7 cellular contexts compared by ENCODE assay signal in genomic region chr6:160975961-160976360, GRCh38. TPM values are rescaled to one million over a fixed set of nuclear protein-coding genes. Genes with fewer than 3 reads are reported as not detected.
DNase-seq lines count a peak whose midpoint lies in the region; TF ChIP-seq lines count a peak whose summit lies in the region.
"Not testable (repeated sequence)": the region's sequence is repeated elsewhere in the genome, so short reads cannot be mapped to it uniquely, and the experiment has no call there.

No MANE protein-coding gene starts in this region.

- not testable (repeated sequence) for H3K27me3 ChIP-seq in HUES48 (ENCODE audit: control insufficient read depth, insufficient read depth, low read length); HUES6 (ENCODE audit: control insufficient read depth, insufficient read depth, low read length); endodermal cell (ENCODE audit: control insufficient read depth, insufficient read depth, low read length, poor library complexity, severe bottlenecking); esophagus muscularis mucosa; mesendoderm (ENCODE audit: insufficient read depth, low read length, poor library complexity); uterus

- WGBS in endodermal cell (ENCODE audit: insufficient coverage in 1 of 2, insufficient read length in 1 of 2), 2 experiments, result 19 to 53% methylated on average over 4 of the region's 4 CpGs
- 93% methylated on average over 4 of the region's 4 CpGs for WGBS in esophagus muscularis mucosa
- no CpG with 5 or more reads among the region's 4 CpGs for WGBS in mesendoderm (ENCODE audit: extremely low coverage, insufficient coverage, low lambda C conversion rate)

- H3K9me3 Mint-ChIP-seq in endodermal cell, result peaks cover 46% of the 10 kb centered on the region
- not testable (repeated sequence) for H3K9me3 Mint-ChIP-seq in nephron

- intact Hi-C loops in esophagus muscularis mucosa (cut with DNase I); uterus (cut with DNase I; ENCODE audit: low total_unique reads): not testable (repeated sequence)

- H2BK15ac ChIP-seq in mesendoderm (replicated peaks; ENCODE audit: low read depth), result not testable (repeated sequence)

- H3K27ac Mint-ChIP-seq in endodermal cell (peak overlapping the region; percentile 72), nephron (peak overlapping the region in 2 of 3 experiments; percentile 2 to 41)

- not testable (repeated sequence) for H3K36me3 ChIP-seq in HUES48 (ENCODE audit: control insufficient read depth, insufficient read depth, low read length); HUES6 (ENCODE audit: control insufficient read depth, insufficient read depth, low read length); endodermal cell (ENCODE audit: control insufficient read depth, insufficient read depth, low read length); esophagus muscularis mucosa; mesendoderm (ENCODE audit: control insufficient read depth, insufficient read depth, low read length); uterus

- H3K27ac ChIP-seq in HUES48 (ENCODE audit: low read depth, low read length) (peak overlapping the region; percentile 85), HUES6 (ENCODE audit: low read depth, low read length) (peak overlapping the region; percentile 41; the same call in 1 of the 2 replicates), uterus (peak overlapping the region; percentile 67 to 81)
- H3K27ac ChIP-seq in endodermal cell (ENCODE audit: low read depth, low read length); esophagus muscularis mucosa (replicated peaks in 1 of 4); mesendoderm (ENCODE audit: low read depth, low read length): not testable (repeated sequence)

- not testable (repeated sequence) for H3K4me1 ChIP-seq in HUES48 (ENCODE audit: control insufficient read depth, insufficient read depth, low read length); uterus
- H3K4me1 ChIP-seq in HUES6 (ENCODE audit: control insufficient read depth, insufficient read depth, low read length) (peaks cover 26% of the 10 kb centered on the region), endodermal cell (ENCODE audit: control insufficient read depth, insufficient read depth, low read length) (peaks cover 22% of the 10 kb centered on the region), esophagus muscularis mucosa (peaks cover 13 to 43% (median 26%) of the 10 kb centered on the region in 4 donors), mesendoderm (ENCODE audit: control insufficient read depth, low read depth, low read length) (peaks cover 18% of the 10 kb centered on the region)

- TF ChIP-seq CTCF in endodermal cell (conservative IDR thresholded peaks at IDR 0.05); esophagus muscularis mucosa (IDR thresholded peaks at IDR 0.05); nephron (IDR thresholded peaks at IDR 0.05; ENCODE audit: unreplicated experiment in 3 of 3); uterus (IDR thresholded peaks at IDR 0.05): not testable (repeated sequence)

- not testable (repeated sequence) for H3K56ac ChIP-seq in mesendoderm (ENCODE audit: low read length)

- H4K8ac ChIP-seq in mesendoderm (ENCODE audit: low read depth, low read length), result not testable (repeated sequence)

- H3K79me2 ChIP-seq in mesendoderm (ENCODE audit: control insufficient read depth, insufficient read depth, low read length), result not testable (repeated sequence)

- not testable (repeated sequence) for H3K4me2 ChIP-seq in mesendoderm (ENCODE audit: low read length)

- not testable (repeated sequence) for H3K4me3 Mint-ChIP-seq in endodermal cell, nephron

- not testable (repeated sequence) for TF ChIP-seq EP300 in esophagus muscularis mucosa (IDR thresholded peaks at IDR 0.05)

- not testable (repeated sequence) for H3K9me3 ChIP-seq in HUES48 (ENCODE audit: control insufficient read depth, insufficient read depth, low read length); esophagus muscularis mucosa; uterus
- H3K9me3 ChIP-seq in HUES6 (ENCODE audit: control insufficient read depth, insufficient read depth, low read depth, low read length) (peaks cover 12% of the 10 kb centered on the region), endodermal cell (ENCODE audit: control insufficient read depth, low read length) (peaks cover 48% of the 10 kb centered on the region)

- H3K36me3 Mint-ChIP-seq in endodermal cell (ENCODE audit: low read depth), result peaks cover 31% of the 10 kb centered on the region
- not testable (repeated sequence) for H3K36me3 Mint-ChIP-seq in nephron (ENCODE audit: low read depth)

- H2AK5ac ChIP-seq in mesendoderm (ENCODE audit: low read length), result not testable (repeated sequence)

- not testable (repeated sequence) for H3K27me3 Mint-ChIP-seq in endodermal cell (ENCODE audit: insufficient read depth); nephron (ENCODE audit: low read depth)

- H2BK5ac ChIP-seq in mesendoderm (ENCODE audit: low read length), result not testable (repeated sequence)

- not testable (repeated sequence) for H3K4ac ChIP-seq in mesendoderm (ENCODE audit: low read depth, low read length)

- H3K4me1 Mint-ChIP-seq in endodermal cell (peaks cover 52% of the 10 kb centered on the region), nephron (peaks cover 68% of the 10 kb centered on the region)

- not testable (repeated sequence) for H3K23ac ChIP-seq in mesendoderm (ENCODE audit: low read length)

- not testable (repeated sequence) for H3K4me3 ChIP-seq in HUES48 (ENCODE audit: low read depth, low read length); HUES6 (ENCODE audit: low read depth, low read length); endodermal cell (ENCODE audit: low read length); esophagus muscularis mucosa; mesendoderm (ENCODE audit: low read length); uterus

- H3K18ac ChIP-seq in mesendoderm (ENCODE audit: low read length), result not testable (repeated sequence)

- TF ChIP-seq POLR2A in esophagus muscularis mucosa (IDR thresholded peaks at IDR 0.05; ENCODE audit: low read depth); uterus (IDR thresholded peaks at IDR 0.05): not testable (repeated sequence)

- H3K9ac ChIP-seq in HUES48 (ENCODE audit: low read depth, low read length); HUES6 (ENCODE audit: low read length); mesendoderm (ENCODE audit: low read length): not testable (repeated sequence)
- peak overlapping the region; percentile 55 for H3K9ac ChIP-seq in endodermal cell (ENCODE audit: extremely low read depth, low read length, poor library complexity, severe bottlenecking)

- H2BK120ac ChIP-seq in mesendoderm (ENCODE audit: low read depth, low read length), result not testable (repeated sequence)

- not testable (repeated sequence) for H4K5ac ChIP-seq in mesendoderm (ENCODE audit: low read length)

- DNase-seq in endodermal cell, uterus: not testable (repeated sequence)
- DNase-seq in esophagus muscularis mucosa (ENCODE audit: extremely low spot score), result peak; percentile 5
- DNase-seq in mesendoderm, result peak; percentile 91

- H3K79me1 ChIP-seq in mesendoderm (ENCODE audit: low read length), result not testable (repeated sequence)

RNA-seq across cellular contexts. Expression of gene MAP3K4, which starts 15.6 kb away (rescaled TPM):
- 100 to 1,000 TPM in 1 of 2 donors, 10 to 100 TPM in 1; 82.8 to 105 TPM for total RNA-seq in endodermal cell
- polyA plus RNA-seq in endodermal cell (2013, experiment 1 of 2), result 33.1 TPM
- 31.5 TPM for polyA plus RNA-seq in endodermal cell (2013, experiment 2 of 2)
- total RNA-seq in esophagus muscularis mucosa, result 10 to 100 TPM; 17.9 to 22.8 (median 21.5) TPM
- 49.9 TPM for polyA plus RNA-seq in mesendoderm (2013, experiment 1 of 2)
- polyA plus RNA-seq in mesendoderm (2013, experiment 2 of 2), result 52.6 TPM
- total RNA-seq in uterus, result 10 to 100 TPM; 24.1 to 82.9 (median 46.6) TPM
